ENCODE assay signal across 28 cellular contexts in the genomic region with DNA sequence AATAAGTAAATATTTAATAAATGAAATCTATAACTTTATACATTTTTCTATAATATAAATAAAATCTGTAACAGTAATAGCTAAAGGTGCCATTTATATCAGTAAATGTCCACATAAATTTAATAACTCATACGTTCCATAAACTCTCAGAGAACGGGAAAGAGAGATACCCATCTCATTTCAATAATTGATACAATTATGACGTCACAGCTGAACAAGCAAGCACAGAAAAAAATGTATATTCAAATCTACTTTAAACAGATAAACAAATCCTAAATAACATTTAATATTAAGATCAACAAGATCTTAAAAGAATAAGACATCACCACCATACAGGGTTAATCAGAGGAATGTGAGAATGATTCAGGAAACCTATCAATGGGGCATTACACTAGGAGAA.
"Had no signal": no experiment of that assay in that cellular context is flagged by ENCODE, and none has a peak within 500 bp of the region (broad histone marks: within the 10 kb centered on the region; RNA-seq: fewer than 3 reads in every experiment).

No MANE protein-coding gene starts in this region.

- H3K4me3 ChIP-seq: colonic mucosa, coronary artery, dorsolateral prefrontal cortex, esophagus muscularis mucosa, esophagus squamous epithelium, gastrocnemius medialis, gastroesophageal sphincter, heart left ventricle, heart right ventricle had no signal

- H3K27me3 ChIP-seq: colonic mucosa, esophagus squamous epithelium, foreskin keratinocyte had no signal

- H3K4me1 ChIP-seq: colonic mucosa, esophagus muscularis mucosa, esophagus squamous epithelium, foreskin keratinocyte, gastrocnemius medialis, gastroesophageal sphincter, heart left ventricle, heart right ventricle had no signal

- H3K9me3 Mint-ChIP-seq: dendritic cell treated with granulocyte-macrophage colony-stimulating factor and Interleukin-4, amounts not matched to agents 40 ng/mL and 50 ng/mL, for 4 days had no signal

- H3K27ac Mint-ChIP-seq: dendritic cell treated with granulocyte-macrophage colony-stimulating factor and Interleukin-4, amounts not matched to agents 40 ng/mL and 50 ng/mL, for 4 days; effector memory CD8-positive, alpha-beta T cell had no signal

- H3K36me3 ChIP-seq: colonic mucosa, esophagus muscularis mucosa, esophagus squamous epithelium, gastrocnemius medialis, gastroesophageal sphincter, heart left ventricle, heart right ventricle had no signal

- DNase-seq: colonic mucosa; cortex of kidney; dermis blood vessel endothelial cell; dorsolateral prefrontal cortex; effector CD4-positive, alpha-beta T cell; effector CD8-positive, alpha-beta T cell; effector memory CD4-positive, alpha-beta T cell; effector memory CD8-positive, alpha-beta T cell; erythroblast; esophagus squamous epithelium; foreskin fibroblast; foreskin keratinocyte; foreskin melanocyte; gastrocnemius medialis; glutamatergic neuron; head of caudate nucleus; heart left ventricle; heart right ventricle had no signal

- H3K4me3 Mint-ChIP-seq: dendritic cell treated with granulocyte-macrophage colony-stimulating factor and Interleukin-4, amounts not matched to agents 40 ng/mL and 50 ng/mL, for 4 days; effector memory CD8-positive, alpha-beta T cell had no signal

- FAIRE-seq: colon, endometrium, endothelial cell of umbilical vein, frontal cortex had no signal

- H3K9me3 ChIP-seq: colonic mucosa, esophagus squamous epithelium, gastrocnemius medialis had no signal

- ATAC-seq: effector memory CD8-positive, alpha-beta T cell; esophagus mucosa; foreskin keratinocyte; gastrocnemius medialis; gastroesophageal sphincter; heart left ventricle; heart right ventricle had no signal

- H3K27ac ChIP-seq: colonic mucosa, coronary artery, dorsolateral prefrontal cortex, epithelial cell of prostate, esophagus muscularis mucosa, esophagus squamous epithelium, foreskin keratinocyte, gastrocnemius medialis, gastroesophageal sphincter, heart left ventricle, heart right ventricle had no signal

- H3K27me3 Mint-ChIP-seq: dendritic cell treated with granulocyte-macrophage colony-stimulating factor and Interleukin-4, amounts not matched to agents 40 ng/mL and 50 ng/mL, for 4 days had no signal
